ENCODE assay signal across 1 cellular context in the genomic region with DNA sequence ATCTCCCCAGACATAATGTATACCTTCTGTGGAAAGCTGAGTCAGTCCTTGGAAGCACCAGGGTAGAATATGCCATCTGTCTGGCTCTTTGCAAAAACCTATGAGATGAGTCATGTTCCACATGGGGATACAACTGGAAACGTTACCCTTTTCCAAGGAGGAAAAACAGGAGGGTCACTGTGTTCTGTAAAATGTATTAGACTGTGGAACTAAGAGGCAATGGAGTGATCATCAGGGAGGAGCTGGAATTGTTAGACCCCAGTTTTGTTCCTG.
TF ChIP-seq lines count a peak whose summit lies in the region.

No MANE protein-coding gene starts in this region.

TF ChIP-seq in HepG2, 621 proteins besides CTCF, POLR2A, EP300 and RAD21:
- no peak for TF ChIP-seq GLI4 (CRISPR knock-in tag; IDR thresholded peaks at IDR 0.05; ENCODE audit: borderline replicate concordance)
- TF ChIP-seq THYN1 (CRISPR knock-in tag; IDR thresholded peaks at IDR 0.05; ENCODE audit: borderline replicate concordance, low read depth), result no peak
- TF ChIP-seq GATAD1 (CRISPR knock-in tag; IDR thresholded peaks at IDR 0.05), result no peak
- no peak for TF ChIP-seq ZNF616 (CRISPR knock-in tag; IDR thresholded peaks at IDR 0.05; ENCODE audit: low read depth)
